ENCODE assay signal across 1 cellular context in genomic region chr10:58818889-58819288, GRCh38.
TF ChIP-seq lines count a peak whose summit lies in the region.

No MANE protein-coding gene starts in this region.

TF ChIP-seq in HCT116, 20 proteins besides CTCF, POLR2A, EP300 and RAD21:
- TF ChIP-seq REST (IDR thresholded peaks at IDR 0.05; ENCODE audit: low read depth): no peak
- no peak for TF ChIP-seq ZFX (IDR thresholded peaks at IDR 0.05)
- TF ChIP-seq EZH2 (IDR thresholded peaks at IDR 0.05): no peak
- no peak for TF ChIP-seq CEBPB (IDR thresholded peaks at IDR 0.05; ENCODE audit: low read depth)
- no peak for TF ChIP-seq SRF (IDR thresholded peaks at IDR 0.05; ENCODE audit: low read depth)
- no peak for TF ChIP-seq CBX3 (IDR thresholded peaks at IDR 0.05; ENCODE audit: low read depth)
- TF ChIP-seq YY1 (IDR thresholded peaks at IDR 0.05; ENCODE audit: extremely low read depth, insufficient replicate concordance, low read depth, low read length): no peak
- TF ChIP-seq TCF7L2 (IDR thresholded peaks at IDR 0.05; ENCODE audit: borderline replicate concordance, extremely low read depth, insufficient read depth, insufficient read length): no peak
- no peak for TF ChIP-seq ELF1 (IDR thresholded peaks at IDR 0.05; ENCODE audit: borderline replicate concordance, low read depth)
- no peak for TF ChIP-seq MAX (IDR thresholded peaks at IDR 0.05)
- no peak for TF ChIP-seq EGR1 (IDR thresholded peaks at IDR 0.05; ENCODE audit: low read depth)
- TF ChIP-seq POLR2AphosphoS5 (IDR thresholded peaks at IDR 0.05; ENCODE audit: low read depth, low read length): no peak
- TF ChIP-seq EZH2phosphoT487 (IDR thresholded peaks at IDR 0.05; ENCODE audit: borderline replicate concordance): no peak
- TF ChIP-seq FOSL1 (IDR thresholded peaks at IDR 0.05; ENCODE audit: low read depth): no peak
- TF ChIP-seq JUND (IDR thresholded peaks at IDR 0.05): no peak
- no peak for TF ChIP-seq ZNF274 (IDR thresholded peaks at IDR 0.05; ENCODE audit: low read depth, low read length)
- TF ChIP-seq, protein P1, sequence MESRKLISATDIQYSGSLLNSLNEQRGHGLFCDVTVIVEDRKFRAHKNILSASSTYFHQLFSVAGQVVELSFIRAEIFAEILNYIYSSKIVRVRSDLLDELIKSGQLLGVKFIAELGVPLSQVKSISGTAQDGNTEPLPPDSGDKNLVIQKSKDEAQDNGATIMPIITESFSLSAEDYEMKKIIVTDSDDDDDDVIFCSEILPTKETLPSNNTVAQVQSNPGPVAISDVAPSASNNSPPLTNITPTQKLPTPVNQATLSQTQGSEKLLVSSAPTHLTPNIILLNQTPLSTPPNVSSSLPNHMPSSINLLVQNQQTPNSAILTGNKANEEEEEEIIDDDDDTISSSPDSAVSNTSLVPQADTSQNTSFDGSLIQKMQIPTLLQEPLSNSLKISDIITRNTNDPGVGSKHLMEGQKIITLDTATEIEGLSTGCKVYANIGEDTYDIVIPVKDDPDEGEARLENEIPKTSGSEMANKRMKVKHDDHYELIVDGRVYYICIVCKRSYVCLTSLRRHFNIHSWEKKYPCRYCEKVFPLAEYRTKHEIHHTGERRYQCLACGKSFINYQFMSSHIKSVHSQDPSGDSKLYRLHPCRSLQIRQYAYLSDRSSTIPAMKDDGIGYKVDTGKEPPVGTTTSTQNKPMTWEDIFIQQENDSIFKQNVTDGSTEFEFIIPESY (IDR thresholded peaks at IDR 0.05; ENCODE audit: extremely low read depth, insufficient replicate concordance, low read length): no peak
- TF ChIP-seq, protein P2, sequence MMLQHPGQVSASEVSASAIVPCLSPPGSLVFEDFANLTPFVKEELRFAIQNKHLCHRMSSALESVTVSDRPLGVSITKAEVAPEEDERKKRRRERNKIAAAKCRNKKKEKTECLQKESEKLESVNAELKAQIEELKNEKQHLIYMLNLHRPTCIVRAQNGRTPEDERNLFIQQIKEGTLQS (IDR thresholded peaks at IDR 0.05): no peak
TF ChIP-seq in HCT116: peak in this region for 0.
